Comparison of ENCODE assay signal across 8 cellular contexts in genomic region chr3:151460774-151461450, GRCh38. TPM values are rescaled to one million over a fixed set of nuclear protein-coding genes. Genes with fewer than 3 reads are reported as not detected.
DNase-seq lines count a peak whose midpoint lies in the region; ATAC-seq lines count a peak whose summit lies in the region.

Gene IGSF10 (minus strand): TSS chr3:151461061. CDS start chr3:151458709, 2,352 bp downstream.

- in situ Hi-C loops in HAP-1 (cut with MboI; ENCODE audit: low sequenced_read_pairs) = loop anchor here (25.0 kb wide), 1 partner anchor 201 kb away; no protein-coding TSS in a partner anchor

- H3K9ac ChIP-seq in rectal smooth muscle tissue (ENCODE audit: low read length) = no peak within 1 kb of the TSS

- H3K27ac ChIP-seq in SJSA1 (no peak within 1 kb of the TSS), rectal smooth muscle tissue (ENCODE audit: low read depth, low read length) (no peak within 1 kb of the TSS)

- peak within 1 kb of the TSS; percentile 22 for H3K4me3 ChIP-seq in SJSA1
- peak within 1 kb of the TSS; percentile 66 for H3K4me3 ChIP-seq in rectal smooth muscle tissue (ENCODE audit: low read length)
- H3K4me3 ChIP-seq in HAP-1 = no peak within 1 kb of the TSS

- H3K9me3 ChIP-seq in SJSA1 (replicated peaks) = no peaks in the 10 kb centered on the region
- H3K9me3 ChIP-seq in HAP-1 = no peaks in the 10 kb centered on the region

- H3K36me3 ChIP-seq in SJSA1 (no peaks in the 10 kb centered on the region), rectal smooth muscle tissue (ENCODE audit: control insufficient read depth, insufficient read depth, low read length) (no peaks in the 10 kb centered on the region), HAP-1 (replicated peaks) (no peaks in the 10 kb centered on the region)

- peak; percentile 57 to 74 for ATAC-seq in left cardiac atrium
- no peak for ATAC-seq in HG03159 (IDR thresholded peaks at IDR 0.05; ENCODE audit: unreplicated experiment)

- intact Hi-C loops in left cardiac atrium (cut with DNase I) = no loop called here

- no peaks in the 10 kb centered on the region for H3K4me1 ChIP-seq in SJSA1 (replicated peaks)
- H3K4me1 ChIP-seq in rectal smooth muscle tissue (ENCODE audit: control insufficient read depth, insufficient read depth, low read length) = no peaks in the 10 kb centered on the region
- no peaks in the 10 kb centered on the region for H3K4me1 ChIP-seq in HAP-1

- DNase-seq in ELF-1 (ENCODE audit: low read depth, low spot score) (peak; percentile 41), SJSA1 (ENCODE audit: low read depth in 1 of 2, low spot score in 2 of 2) (no peak), left cardiac atrium (peak; percentile 41), kidney glomerular epithelial cell (lab: John Stamatoyannopoulos, UW) (no peak), dedifferentiated amniotic fluid mesenchymal stem cell (ENCODE audit: extremely low spot score) (no peak), HAP-1 (ENCODE audit: low spot score in 2 of 2) (no peak)

- H3K27me3 ChIP-seq in SJSA1 (replicated peaks) (peaks cover 21% of the 10 kb centered on the region), rectal smooth muscle tissue (ENCODE audit: control insufficient read depth, insufficient read depth, low read length) (no peaks in the 10 kb centered on the region), HAP-1 (ENCODE audit: low read depth) (no peaks in the 10 kb centered on the region)

RNA-seq across cellular contexts. Expression of gene IGSF10, which starts in this region (rescaled TPM):
- total RNA-seq in SJSA1 (2014; rRNA removed; shearing (Covaris generic)) = 0.24 TPM in 1 of 2 replicates, not detected in the other
- total RNA-seq in left cardiac atrium = 10 to 100 TPM in 1 of 2 donors, 1 to 10 TPM in 1; 2.5 to 11.5 TPM

Comparison
In these comparisons a context has a peak if more than half of its experiments do, and no peak if none do; other contexts are left out.
1. DNase-seq: peak in ELF-1 (single experiment) and left cardiac atrium (single experiment); none in SJSA1 (0 of 2), kidney glomerular epithelial cell (single experiment), dedifferentiated amniotic fluid mesenchymal stem cell (single experiment) and HAP-1 (0 of 2).